2 cellular contexts compared by ENCODE assay signal in genomic region chr12:68109444-68110217, GRCh38.
TF ChIP-seq lines count a peak whose summit lies in the region.

No MANE protein-coding gene starts in this region.

TF ChIP-seq in GM23338, 12 proteins besides CTCF, POLR2A, EP300 and RAD21:
- TF ChIP-seq, protein P1, sequence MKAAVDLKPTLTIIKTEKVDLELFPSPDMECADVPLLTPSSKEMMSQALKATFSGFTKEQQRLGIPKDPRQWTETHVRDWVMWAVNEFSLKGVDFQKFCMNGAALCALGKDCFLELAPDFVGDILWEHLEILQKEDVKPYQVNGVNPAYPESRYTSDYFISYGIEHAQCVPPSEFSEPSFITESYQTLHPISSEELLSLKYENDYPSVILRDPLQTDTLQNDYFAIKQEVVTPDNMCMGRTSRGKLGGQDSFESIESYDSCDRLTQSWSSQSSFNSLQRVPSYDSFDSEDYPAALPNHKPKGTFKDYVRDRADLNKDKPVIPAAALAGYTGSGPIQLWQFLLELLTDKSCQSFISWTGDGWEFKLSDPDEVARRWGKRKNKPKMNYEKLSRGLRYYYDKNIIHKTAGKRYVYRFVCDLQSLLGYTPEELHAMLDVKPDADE (IDR thresholded peaks at IDR 0.05) = no peak
- no peak for TF ChIP-seq CREB1 (CRISPR knock-in tag; IDR thresholded peaks at IDR 0.05; ENCODE audit: low read depth)
- no peak for TF ChIP-seq NANOG (IDR thresholded peaks at IDR 0.05; ENCODE audit: borderline replicate concordance)
- no peak for TF ChIP-seq EZH2 (IDR thresholded peaks at IDR 0.05; ENCODE audit: low read depth, unreplicated experiment)
- no peak for TF ChIP-seq POLR2AphosphoS5 (IDR thresholded peaks at IDR 0.05; ENCODE audit: low read depth)
- TF ChIP-seq, protein P2, sequence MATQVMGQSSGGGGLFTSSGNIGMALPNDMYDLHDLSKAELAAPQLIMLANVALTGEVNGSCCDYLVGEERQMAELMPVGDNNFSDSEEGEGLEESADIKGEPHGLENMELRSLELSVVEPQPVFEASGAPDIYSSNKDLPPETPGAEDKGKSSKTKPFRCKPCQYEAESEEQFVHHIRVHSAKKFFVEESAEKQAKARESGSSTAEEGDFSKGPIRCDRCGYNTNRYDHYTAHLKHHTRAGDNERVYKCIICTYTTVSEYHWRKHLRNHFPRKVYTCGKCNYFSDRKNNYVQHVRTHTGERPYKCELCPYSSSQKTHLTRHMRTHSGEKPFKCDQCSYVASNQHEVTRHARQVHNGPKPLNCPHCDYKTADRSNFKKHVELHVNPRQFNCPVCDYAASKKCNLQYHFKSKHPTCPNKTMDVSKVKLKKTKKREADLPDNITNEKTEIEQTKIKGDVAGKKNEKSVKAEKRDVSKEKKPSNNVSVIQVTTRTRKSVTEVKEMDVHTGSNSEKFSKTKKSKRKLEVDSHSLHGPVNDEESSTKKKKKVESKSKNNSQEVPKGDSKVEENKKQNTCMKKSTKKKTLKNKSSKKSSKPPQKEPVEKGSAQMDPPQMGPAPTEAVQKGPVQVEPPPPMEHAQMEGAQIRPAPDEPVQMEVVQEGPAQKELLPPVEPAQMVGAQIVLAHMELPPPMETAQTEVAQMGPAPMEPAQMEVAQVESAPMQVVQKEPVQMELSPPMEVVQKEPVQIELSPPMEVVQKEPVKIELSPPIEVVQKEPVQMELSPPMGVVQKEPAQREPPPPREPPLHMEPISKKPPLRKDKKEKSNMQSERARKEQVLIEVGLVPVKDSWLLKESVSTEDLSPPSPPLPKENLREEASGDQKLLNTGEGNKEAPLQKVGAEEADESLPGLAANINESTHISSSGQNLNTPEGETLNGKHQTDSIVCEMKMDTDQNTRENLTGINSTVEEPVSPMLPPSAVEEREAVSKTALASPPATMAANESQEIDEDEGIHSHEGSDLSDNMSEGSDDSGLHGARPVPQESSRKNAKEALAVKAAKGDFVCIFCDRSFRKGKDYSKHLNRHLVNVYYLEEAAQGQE (IDR thresholded peaks at IDR 0.05; ENCODE audit: unreplicated experiment) = no peak
- no peak for TF ChIP-seq JUNB (IDR thresholded peaks at IDR 0.05; ENCODE audit: unreplicated experiment)
- no peak for TF ChIP-seq ZNF331 (CRISPR knock-in tag; IDR thresholded peaks at IDR 0.05; ENCODE audit: low read depth)
- no peak for TF ChIP-seq EZH2phosphoT487 (IDR thresholded peaks at IDR 0.05; ENCODE audit: unreplicated experiment)
- TF ChIP-seq STAT1 (IDR thresholded peaks at IDR 0.05; ENCODE audit: unreplicated experiment) = no peak

TF ChIP-seq in K562, 482 proteins besides CTCF, POLR2A, EP300 and RAD21:
- 0 out of 2 replicates have a peak, but pooled peaks have one; percentile 9 for TF ChIP-seq ZNF316 (IDR thresholded peaks at IDR 0.05)
- TF ChIP-seq, protein P1 (conservative IDR thresholded peaks at IDR 0.05; ENCODE audit: control insufficient read depth, low read depth, low read length) = no peak
TF ChIP-seq in K562: peak in this region for 1.
